ENCODE assay signal across 16 cellular contexts in genomic region chr11:45518853-45519545, GRCh38.
DNase-seq lines count a peak whose midpoint lies in the region; ATAC-seq and TF ChIP-seq lines count a peak whose summit lies in the region.
"Had no signal": no experiment of that assay in that cellular context is flagged by ENCODE, and none has a peak within 500 bp of the region (broad histone marks: within the 10 kb centered on the region; RNA-seq: fewer than 3 reads in every experiment).

No MANE protein-coding gene starts in this region.

- H3K27me3 Mint-ChIP-seq in Calu3 (ENCODE audit: unreplicated experiment): peaks cover 83% of the 10 kb centered on the region

- H3K27ac ChIP-seq in coronary artery (no peak overlapping the region), upper lobe of right lung (no peak overlapping the region), esophagus squamous epithelium (no peak overlapping the region)
- H3K27ac ChIP-seq: GM23248 had no signal

- peak; percentile 51 for ATAC-seq in upper lobe of right lung
- ATAC-seq: CD8-positive, alpha-beta T cell had no signal

- H3K27me3 ChIP-seq in upper lobe of right lung: no peaks in the 10 kb centered on the region
- H3K27me3 ChIP-seq in esophagus squamous epithelium: no peaks in the 10 kb centered on the region

- no peak for TF ChIP-seq POLR2A in esophagus squamous epithelium (IDR thresholded peaks at IDR 0.05)

- DNase-seq in Kasumi-1 (lab: John Stamatoyannopoulos, UW): peak; percentile 2 to 6
- peak; percentile 94 for DNase-seq in NOMO-1 treated with DMSO at 0.1 percent for 48 hours (lab: John Stamatoyannopoulos, UW; ENCODE audit: unreplicated experiment)
- DNase-seq in coronary artery (ENCODE audit: low spot score): peak; percentile 43
- no peak for DNase-seq in upper lobe of right lung
- DNase-seq in activated CD8-positive, alpha-beta memory T cell treated with anti-CD3 and anti-CD28 coated beads, Interleukin-2, amount 50 U/mL, for 48 hours: no peak
- no peak for DNase-seq in esophagus squamous epithelium (lab: John Stamatoyannopoulos, UW)
- no peak for DNase-seq in Calu3
- DNase-seq: CD8-positive, alpha-beta T cell; DMS79 treated with DMSO at 0.1 percent for 48 hours; GM23248; NCI-H1092 treated with DMSO at 0.1 percent for 48 hours; NCI-H2227 treated with DMSO at 0.1 percent for 48 hours; SHP77 treated with DMSO at 0.1 percent for 48 hours; SW 1271 had no signal

- H3K4me3 Mint-ChIP-seq in Calu3 (ENCODE audit: low read depth, unreplicated experiment): no peak overlapping the region
- H3K4me3 Mint-ChIP-seq: B cell; CD8-positive, alpha-beta T cell had no signal

- no peak for TF ChIP-seq CTCF in coronary artery (IDR thresholded peaks at IDR 0.05)
- TF ChIP-seq CTCF in upper lobe of right lung (IDR thresholded peaks at IDR 0.05): no peak
- TF ChIP-seq CTCF in esophagus squamous epithelium (IDR thresholded peaks at IDR 0.05): no peak
- TF ChIP-seq CTCF in Calu3 (IDR thresholded peaks at IDR 0.05; ENCODE audit: unreplicated experiment): no peak

- no peaks in the 10 kb centered on the region for H3K9me3 Mint-ChIP-seq in Calu3 (ENCODE audit: low read depth, unreplicated experiment)

- no peaks in the 10 kb centered on the region for H3K9me3 ChIP-seq in upper lobe of right lung
- H3K9me3 ChIP-seq in esophagus squamous epithelium: peaks cover 0 to 6% (median 0%) of the 10 kb centered on the region in 3 donors

- H3K27ac Mint-ChIP-seq in Calu3 (ENCODE audit: unreplicated experiment): no peak overlapping the region
- H3K27ac Mint-ChIP-seq: B cell; CD8-positive, alpha-beta T cell had no signal

- H3K4me3 ChIP-seq in coronary artery: no peak overlapping the region
- H3K4me3 ChIP-seq in upper lobe of right lung: no peak overlapping the region
- no peak overlapping the region for H3K4me3 ChIP-seq in esophagus squamous epithelium
- H3K4me3 ChIP-seq: GM23248, K562 had no signal

- no peaks in the 10 kb centered on the region for H3K36me3 Mint-ChIP-seq in Calu3 (ENCODE audit: insufficient read depth, unreplicated experiment)
- H3K36me3 Mint-ChIP-seq: CD8-positive, alpha-beta T cell had no signal

- no peaks in the 10 kb centered on the region for H3K4me1 Mint-ChIP-seq in Calu3 (ENCODE audit: low read depth, unreplicated experiment)
- H3K4me1 Mint-ChIP-seq: B cell had no signal

- BruUV-seq in Calu3 (replicated peaks; lab: Mats Ljungman, UMichigan): no TSS peak

- H3K36me3 ChIP-seq in upper lobe of right lung (no peaks in the 10 kb centered on the region), esophagus squamous epithelium (no peaks in the 10 kb centered on the region)

- intact Hi-C loops in upper lobe of right lung (cut with DNase I) (no loop called here), esophagus squamous epithelium (cut with DNase I) (no loop called here), Calu3 (cut with micrococcal nuclease; ENCODE audit: unreplicated experiment) (no loop called here)

- no peaks in the 10 kb centered on the region for H3K4me1 ChIP-seq in upper lobe of right lung
- no peaks in the 10 kb centered on the region for H3K4me1 ChIP-seq in esophagus squamous epithelium

- 92 to 93% methylated on average over 2 to 3 of the region's 5 CpGs for WGBS in esophagus squamous epithelium, 2 donors

- CTCF ChIA-PET in Calu3 (lab: Charles Lee): interaction anchor here (0.6 kb wide), 1 partner anchor 12 kb away, joined by 3 read pairs; no protein-coding TSS in a partner anchor

Comparison
In these comparisons a context has a peak if more than half of its experiments do, and no peak if none do; other contexts are left out.
1. DNase-seq: peak in Kasumi-1 (2 of 2), NOMO-1 treated with DMSO at 0.1 percent for 48 hours (single experiment) and coronary artery (single experiment); none in upper lobe of right lung (single experiment), activated CD8-positive, alpha-beta memory T cell treated with anti-CD3 and anti-CD28 coated beads, Interleukin-2, amount 50 U/mL, for 48 hours (single experiment), esophagus squamous epithelium (single experiment) and Calu3 (single experiment).